Comparison of ENCODE assay signal across 17 cellular contexts in the genomic region with DNA sequence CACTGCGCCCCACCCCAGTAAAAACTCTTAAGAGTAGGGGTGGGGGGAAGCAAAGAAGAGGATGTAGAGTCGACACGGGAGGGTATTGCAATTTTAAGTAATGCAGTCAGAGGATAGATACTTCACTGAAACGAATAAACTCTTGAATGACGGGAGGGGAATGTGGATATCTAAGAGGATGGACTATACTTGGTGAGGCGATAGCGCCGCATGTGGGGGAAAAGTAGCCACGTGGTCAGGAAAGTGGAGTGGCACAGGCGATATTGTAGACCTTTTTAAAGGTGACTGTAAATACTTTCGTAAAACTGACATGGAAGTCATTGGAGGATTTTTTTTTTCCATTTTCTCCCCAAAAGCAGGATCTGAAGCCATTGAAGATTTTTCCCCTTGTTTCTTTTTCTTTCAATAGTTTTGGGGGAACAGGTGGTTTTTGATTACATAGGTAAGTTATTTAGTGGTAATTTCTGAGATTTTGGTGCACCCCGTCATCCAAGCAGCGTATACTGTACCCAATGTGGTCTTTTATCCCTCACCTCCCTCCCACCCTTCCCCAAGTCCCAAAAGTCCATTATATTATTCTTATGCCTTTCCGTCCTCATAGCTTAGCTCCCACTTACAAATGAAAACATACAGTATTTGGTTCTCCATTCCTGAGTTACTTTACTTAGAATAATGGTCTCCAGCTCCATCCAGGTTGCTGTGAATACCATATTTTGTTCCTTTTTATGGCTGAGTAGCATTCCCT. TPM values are rescaled to one million over a fixed set of nuclear protein-coding genes. Genes with fewer than 3 reads are reported as not detected.
DNase-seq lines count a peak whose midpoint lies in the region; ATAC-seq and TF ChIP-seq lines count a peak whose summit lies in the region.
"Had no signal": no experiment of that assay in that cellular context is flagged by ENCODE, and none has a peak within 500 bp of the region (broad histone marks: within the 10 kb centered on the region; RNA-seq: fewer than 3 reads in every experiment).

No MANE protein-coding gene starts in this region.

- peaks cover 11% of the 10 kb centered on the region for H3F3A ChIP-seq in PC-3 (ENCODE audit: low read length, unreplicated experiment)

- no peak overlapping the region for H3K27ac ChIP-seq in PC-3 (ENCODE audit: low read length)
- H3K27ac ChIP-seq: esophagus squamous epithelium had no signal

- H3K4me3 Mint-ChIP-seq in natural killer cell (peak overlapping the region; percentile 35), endothelial cell (ENCODE audit: unreplicated experiment) (no peak overlapping the region), mesothelial cell of epicardium (no peak overlapping the region)
- no peak overlapping the region for H3K4me3 Mint-ChIP-seq in natural killer cell treated with Interleukin-12 subunit alpha and Interleukin-12 subunit beta and Interleukin-15 and Interleukin-18, amount 100 ng/mL, for 72 hours
- H3K4me3 Mint-ChIP-seq in stimulated activated naive CD8-positive, alpha-beta T cell treated with anti-CD3 and anti-CD28 coated beads, Interleukin-15, amount 100 ng/mL, for 72 hours = no peak overlapping the region
- H3K4me3 Mint-ChIP-seq: activated CD4-positive, alpha-beta T cell treated with anti-CD3 and anti-CD28 coated beads, Interleukin-2, amount 10 ng/mL, durations not matched to agents 24 days and 14 days; nephron; stimulated activated memory B cell treated with anti-CD40 and anti-IgM and Interleukin-4, amounts not matched to agents 10 μg/mL and 1 μg/mL and 100 μg/mL, for 72 hours had no signal

- no peak for DNase-seq in natural killer cell
- DNase-seq in natural killer cell treated with Interleukin-12 subunit alpha and Interleukin-12 subunit beta and Interleukin-15 and Interleukin-18, amount 100 ng/mL, for 72 hours (ENCODE audit: low spot score) = no peak
- DNase-seq in PC-3 = no peak
- DNase-seq in endothelial cell (ENCODE audit: low spot score) = no peak
- DNase-seq in stimulated activated naive CD8-positive, alpha-beta T cell treated with anti-CD3 and anti-CD28 coated beads, Interleukin-15, amount 100 ng/mL, for 72 hours = no peak
- no peak for DNase-seq in mesothelial cell of epicardium (ENCODE audit: low spot score in 2 of 2, unreplicated experiment in 2 of 2)
- DNase-seq: activated CD4-positive, alpha-beta T cell treated with anti-CD3 and anti-CD28 coated beads, Interleukin-2, amount 10 ng/mL, durations not matched to agents 24 days and 14 days; esophagus squamous epithelium; HCEC 1CT; NCI-H1436 treated with DMSO at 0.1 percent for 48 hours; NCI-H345; stimulated activated CD4-positive, alpha-beta T cell treated with anti-CD3 and anti-CD28 coated beads, Interleukin-12 subunit alpha, Interleukin-12 subunit beta, amount 100 ng/mL, for 4 hours had no signal

- no peaks in the 10 kb centered on the region for H3K9me3 Mint-ChIP-seq in natural killer cell
- no peaks in the 10 kb centered on the region for H3K9me3 Mint-ChIP-seq in natural killer cell treated with Interleukin-12 subunit alpha and Interleukin-12 subunit beta and Interleukin-15 and Interleukin-18, amount 100 ng/mL, for 72 hours
- H3K9me3 Mint-ChIP-seq in endothelial cell (ENCODE audit: unreplicated experiment) = no peaks in the 10 kb centered on the region
- H3K9me3 Mint-ChIP-seq in stimulated activated naive CD8-positive, alpha-beta T cell treated with anti-CD3 and anti-CD28 coated beads, Interleukin-15, amount 100 ng/mL, for 72 hours = no peaks in the 10 kb centered on the region
- H3K9me3 Mint-ChIP-seq in mesothelial cell of epicardium = no peaks in the 10 kb centered on the region
- H3K9me3 Mint-ChIP-seq: activated CD4-positive, alpha-beta T cell treated with anti-CD3 and anti-CD28 coated beads, Interleukin-2, amount 10 ng/mL, durations not matched to agents 24 days and 14 days; nephron; stimulated activated memory B cell treated with anti-CD40 and anti-IgM and Interleukin-4, amounts not matched to agents 10 μg/mL and 1 μg/mL and 100 μg/mL, for 72 hours had no signal

- H3K27me3 Mint-ChIP-seq in natural killer cell (ENCODE audit: low read depth in 2 of 2) (no peaks in the 10 kb centered on the region), endothelial cell (ENCODE audit: unreplicated experiment) (no peaks in the 10 kb centered on the region), mesothelial cell of epicardium (ENCODE audit: low read depth) (no peaks in the 10 kb centered on the region)
- no peaks in the 10 kb centered on the region for H3K27me3 Mint-ChIP-seq in natural killer cell treated with Interleukin-12 subunit alpha and Interleukin-12 subunit beta and Interleukin-15 and Interleukin-18, amount 100 ng/mL, for 72 hours
- H3K27me3 Mint-ChIP-seq in stimulated activated naive CD8-positive, alpha-beta T cell treated with anti-CD3 and anti-CD28 coated beads, Interleukin-15, amount 100 ng/mL, for 72 hours = no peaks in the 10 kb centered on the region
- H3K27me3 Mint-ChIP-seq: activated CD4-positive, alpha-beta T cell treated with anti-CD3 and anti-CD28 coated beads, Interleukin-2, amount 10 ng/mL, durations not matched to agents 24 days and 14 days; stimulated activated memory B cell treated with anti-CD40 and anti-IgM and Interleukin-4, amounts not matched to agents 10 μg/mL and 1 μg/mL and 100 μg/mL, for 72 hours had no signal

- H3K4me2 ChIP-seq in PC-3 (ENCODE audit: low read length) = no peak overlapping the region

- H3K79me2 ChIP-seq in PC-3 (ENCODE audit: low read length) = no peaks in the 10 kb centered on the region

- CTCF ChIA-PET in PC-3 (lab: Charles Lee) = interaction anchor here (0.6 kb wide), 1 partner anchor 137 kb away, joined by 5 read pairs; no protein-coding TSS in a partner anchor

- intact Hi-C loops in natural killer cell (cut with micrococcal nuclease) (no loop called here), PC-3 (cut with micrococcal nuclease) (no loop called here)

- H4K20me1 ChIP-seq in PC-3 (ENCODE audit: low read length) = 0 out of 2 replicates have a peak, but pooled peaks cover 5% of the 10 kb centered on the region

- H3K9me2 ChIP-seq in PC-3 (replicated peaks; ENCODE audit: low read length) = no peaks in the 10 kb centered on the region

- BruUV-seq in PC-3 (replicated peaks; lab: Mats Ljungman, UMichigan) = TSS peak; percentile 25

- TF ChIP-seq CTCF in natural killer cell (IDR thresholded peaks at IDR 0.05) (no peak), PC-3 (conservative IDR thresholded peaks at IDR 0.05; ENCODE audit: low read depth, low read length) (no peak), endothelial cell (IDR thresholded peaks at IDR 0.05; ENCODE audit: unreplicated experiment) (no peak), mesothelial cell of epicardium (IDR thresholded peaks at IDR 0.05; ENCODE audit: unreplicated experiment) (no peak)

- H3K27me3 ChIP-seq in PC-3 (ENCODE audit: low read length) = no peaks in the 10 kb centered on the region
- H3K27me3 ChIP-seq: esophagus squamous epithelium had no signal

- no peak overlapping the region for H3K4me3 ChIP-seq in PC-3 (ENCODE audit: low read length)
- H3K4me3 ChIP-seq: esophagus squamous epithelium, lung had no signal

- POLR2A ChIA-PET in PC-3 (lab: Charles Lee; ENCODE audit: unreplicated experiment) = no interaction called here

- no peak overlapping the region for H2AFZ ChIP-seq in PC-3 (ENCODE audit: low read length)

- ATAC-seq in natural killer cell (no peak), PC-3 (no peak), GM21423 (IDR thresholded peaks at IDR 0.05; ENCODE audit: unreplicated experiment) (no peak), GM18511 (IDR thresholded peaks at IDR 0.05; ENCODE audit: unreplicated experiment) (no peak)
- ATAC-seq in natural killer cell treated with Interleukin-12 subunit alpha and Interleukin-12 subunit beta and Interleukin-15 and Interleukin-18, amount 100 ng/mL, for 72 hours = no peak
- ATAC-seq in stimulated activated naive CD8-positive, alpha-beta T cell treated with anti-CD3 and anti-CD28 coated beads, Interleukin-15, amount 100 ng/mL, for 72 hours = peak; percentile 29
- ATAC-seq: stimulated activated memory B cell treated with anti-CD40 and anti-IgM and Interleukin-4, amounts not matched to agents 10 μg/mL and 1 μg/mL and 100 μg/mL, for 72 hours had no signal

- no peaks in the 10 kb centered on the region for H3K4me1 ChIP-seq in PC-3 (ENCODE audit: insufficient read depth, low read length)

- peaks cover 42% of the 10 kb centered on the region for H3K36me3 ChIP-seq in PC-3 (ENCODE audit: low read depth, low read length)

- no peak overlapping the region for H3K9ac ChIP-seq in PC-3 (ENCODE audit: low read length)

- H3K36me3 Mint-ChIP-seq in natural killer cell = peaks cover 29% of the 10 kb centered on the region
- peaks cover 28% of the 10 kb centered on the region for H3K36me3 Mint-ChIP-seq in natural killer cell treated with Interleukin-12 subunit alpha and Interleukin-12 subunit beta and Interleukin-15 and Interleukin-18, amount 100 ng/mL, for 72 hours
- H3K36me3 Mint-ChIP-seq in endothelial cell (ENCODE audit: low read depth, unreplicated experiment) = peaks cover 23% of the 10 kb centered on the region
- H3K36me3 Mint-ChIP-seq in mesothelial cell of epicardium = peaks cover 27% of the 10 kb centered on the region

- H3K27ac Mint-ChIP-seq in natural killer cell = peak overlapping the region; percentile 64 to 84
- H3K27ac Mint-ChIP-seq in natural killer cell treated with Interleukin-12 subunit alpha and Interleukin-12 subunit beta and Interleukin-15 and Interleukin-18, amount 100 ng/mL, for 72 hours = peak overlapping the region in 1 of 2 donors; percentile 51
- H3K27ac Mint-ChIP-seq in endothelial cell (ENCODE audit: unreplicated experiment) = peak overlapping the region; percentile 34
- no peak overlapping the region for H3K27ac Mint-ChIP-seq in stimulated activated naive CD8-positive, alpha-beta T cell treated with anti-CD3 and anti-CD28 coated beads, Interleukin-15, amount 100 ng/mL, for 72 hours
- H3K27ac Mint-ChIP-seq in mesothelial cell of epicardium = no peak overlapping the region
- H3K27ac Mint-ChIP-seq: activated CD4-positive, alpha-beta T cell treated with anti-CD3 and anti-CD28 coated beads, Interleukin-2, amount 10 ng/mL, durations not matched to agents 24 days and 14 days; nephron; stimulated activated memory B cell treated with anti-CD40 and anti-IgM and Interleukin-4, amounts not matched to agents 10 μg/mL and 1 μg/mL and 100 μg/mL, for 72 hours had no signal

- H3K9me3 ChIP-seq in PC-3 (ENCODE audit: low read length) = no peaks in the 10 kb centered on the region
- H3K9me3 ChIP-seq: esophagus squamous epithelium had no signal

- peaks cover 12 to 29% of the 10 kb centered on the region in 2 donors for H3K4me1 Mint-ChIP-seq in natural killer cell
- H3K4me1 Mint-ChIP-seq in natural killer cell treated with Interleukin-12 subunit alpha and Interleukin-12 subunit beta and Interleukin-15 and Interleukin-18, amount 100 ng/mL, for 72 hours (ENCODE audit: low read depth in 2 of 2) = peaks cover 0 to 11% of the 10 kb centered on the region in 2 donors
- H3K4me1 Mint-ChIP-seq in endothelial cell (ENCODE audit: unreplicated experiment) = no peaks in the 10 kb centered on the region
- H3K4me1 Mint-ChIP-seq in stimulated activated naive CD8-positive, alpha-beta T cell treated with anti-CD3 and anti-CD28 coated beads, Interleukin-15, amount 100 ng/mL, for 72 hours = no peaks in the 10 kb centered on the region
- H3K4me1 Mint-ChIP-seq in mesothelial cell of epicardium = no peaks in the 10 kb centered on the region
- H3K4me1 Mint-ChIP-seq: nephron; stimulated activated memory B cell treated with anti-CD40 and anti-IgM and Interleukin-4, amounts not matched to agents 10 μg/mL and 1 μg/mL and 100 μg/mL, for 72 hours had no signal

RNA-seq across cellular contexts. Expression of gene CLK1, which starts 13.8 kb away (rescaled TPM):
- total RNA-seq in natural killer cell = 1,000 to 10,000 TPM in 2 of 3 donors, 100 to 1,000 TPM in 1; 975 to 1,296 (median 1,070) TPM
- 100 to 1,000 TPM; 108 to 168 TPM for total RNA-seq in natural killer cell treated with Interleukin-12 subunit alpha and Interleukin-12 subunit beta and Interleukin-15 and Interleukin-18, amount 100 ng/mL, for 72 hours
- total RNA-seq in PC-3 (2014; rRNA removed) = 46.9 and 51.1 TPM in 2 replicates
- 92.6 TPM for total RNA-seq in endothelial cell (ENCODE audit: unreplicated experiment)
- total RNA-seq in mesothelial cell of epicardium = 101 to 118 TPM (median 106 TPM) in 3 replicates

RNA-seq across cellular contexts. Expression of gene PPIL3, which starts 38.2 kb away (rescaled TPM):
- total RNA-seq in natural killer cell (10 to 100 TPM; 30.0 to 39.9 (median 33.3) TPM), PC-3 (2014; rRNA removed) (25.9 and 37.1 TPM in 2 replicates), endothelial cell (ENCODE audit: unreplicated experiment) (41.1 TPM), mesothelial cell of epicardium (51.1 to 55.4 TPM (median 52.9 TPM) in 3 replicates)
- 10 to 100 TPM; 21.8 to 35.0 TPM for total RNA-seq in natural killer cell treated with Interleukin-12 subunit alpha and Interleukin-12 subunit beta and Interleukin-15 and Interleukin-18, amount 100 ng/mL, for 72 hours

RNA-seq across cellular contexts. Expression of gene NIF3L1, which starts 38.5 kb away (rescaled TPM):
- total RNA-seq in natural killer cell (10 to 100 TPM in 1 of 3 donors, 1 to 10 TPM in 2; 8.8 to 13.3 (median 9.6) TPM), PC-3 (2014; rRNA removed) (63.1 and 81.5 TPM in 2 replicates), endothelial cell (ENCODE audit: unreplicated experiment) (14.2 TPM), mesothelial cell of epicardium (24.8 to 28.7 TPM (median 26.2 TPM) in 3 replicates)
- total RNA-seq in natural killer cell treated with Interleukin-12 subunit alpha and Interleukin-12 subunit beta and Interleukin-15 and Interleukin-18, amount 100 ng/mL, for 72 hours = 10 to 100 TPM; 23.2 to 37.8 TPM

RNA-seq across cellular contexts. Expression of gene BZW1, which starts 39.0 kb away (rescaled TPM):
- 100 to 1,000 TPM; 393 to 417 (median 411) TPM for total RNA-seq in natural killer cell
- total RNA-seq in natural killer cell treated with Interleukin-12 subunit alpha and Interleukin-12 subunit beta and Interleukin-15 and Interleukin-18, amount 100 ng/mL, for 72 hours = 100 to 1,000 TPM; 327 to 422 TPM
- 389 and 626 TPM in 2 replicates for total RNA-seq in PC-3 (2014; rRNA removed)
- 302 TPM for total RNA-seq in endothelial cell (ENCODE audit: unreplicated experiment)
- 207 to 233 TPM (median 209 TPM) in 3 replicates for total RNA-seq in mesothelial cell of epicardium

Comparison
In these comparisons a context has a peak if more than half of its experiments do, and no peak if none do; other contexts are left out.
1. H3K27ac Mint-ChIP-seq: peak in natural killer cell (2 of 2) and endothelial cell (single experiment); none in stimulated activated naive CD8-positive, alpha-beta T cell treated with anti-CD3 and anti-CD28 coated beads, Interleukin-15, amount 100 ng/mL, for 72 hours (0 of 2) and mesothelial cell of epicardium (single experiment).